14 cellular contexts compared by ENCODE assay signal in the genomic region with DNA sequence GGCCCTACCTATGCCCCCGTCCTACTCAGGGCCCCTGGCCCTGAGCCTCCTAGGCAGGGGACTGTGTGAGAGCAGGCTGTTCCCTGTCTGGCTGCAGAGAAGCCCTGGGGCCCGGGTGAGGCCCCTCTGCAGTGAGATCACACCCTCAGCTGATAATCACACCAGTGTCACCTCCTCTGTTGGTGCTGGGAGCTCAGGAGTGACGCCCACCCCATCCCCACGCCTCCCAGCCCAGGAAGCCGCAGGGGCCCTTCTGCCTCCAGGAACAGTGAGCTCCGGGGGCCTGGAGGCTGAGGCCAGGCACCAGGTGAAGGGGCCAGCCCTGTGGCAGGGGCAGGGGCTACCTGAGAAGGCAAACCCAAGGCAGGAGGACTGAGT. TPM values are rescaled to one million over a fixed set of nuclear protein-coding genes. Genes with fewer than 3 reads are reported as not detected.
DNase-seq lines count a peak whose midpoint lies in the region; ATAC-seq and TF ChIP-seq lines count a peak whose summit lies in the region.
"Had no signal": no experiment of that assay in that cellular context is flagged by ENCODE, and none has a peak within 500 bp of the region (broad histone marks: within the 10 kb centered on the region; RNA-seq: fewer than 3 reads in every experiment).

No MANE protein-coding gene starts in this region.

- H4K91ac ChIP-seq in neuronal stem cell (ENCODE audit: low read depth, low read length, poor library complexity): no peak overlapping the region

- H3K36me3 ChIP-seq in ACC112 (ENCODE audit: insufficient read depth, low read length): no peaks in the 10 kb centered on the region
- H3K36me3 ChIP-seq in neuronal stem cell (replicated peaks in 1 of 2; ENCODE audit: control insufficient read depth in 2 of 2, insufficient read depth in 2 of 2, low read length in 2 of 2): no peaks in the 10 kb centered on the region
- H3K36me3 ChIP-seq in tibial artery: no peaks in the 10 kb centered on the region

- H4K8ac ChIP-seq in neuronal stem cell (ENCODE audit: low read depth, low read length): no peak overlapping the region

- peak overlapping the region; percentile 75 for H3K27ac ChIP-seq in ACC112 (ENCODE audit: low read depth, low read length)
- H3K27ac ChIP-seq in cingulate gyrus (ENCODE audit: low read depth, low read length): peak overlapping the region; percentile 49
- H3K27ac ChIP-seq in neuronal stem cell (replicated peaks; ENCODE audit: low read length): no peak overlapping the region
- H3K27ac ChIP-seq in tibial artery: no peak overlapping the region

- WGBS in neuronal stem cell (ENCODE audit: extremely low coverage in 2 of 2, insufficient read length in 2 of 2, insufficient replicate concordance in 1 of 2), 2 donors: no CpG with 5 or more reads among the region's 6 CpGs

- DNase-seq in HFFc6: no peak
- no peak for DNase-seq in neuronal stem cell (ENCODE audit: low spot score)
- DNase-seq in stimulated activated naive CD8-positive, alpha-beta T cell treated with anti-CD3 and anti-CD28 coated beads, Interleukin-15, Interleukin-2, amounts not matched to agents 100 U/mL and 50 U/mL, for 24 hours: no peak
- DNase-seq in RKO (ENCODE audit: low spot score): no peak
- no peak for DNase-seq in tibial artery
- DNase-seq: C1 segment of cervical spinal cord, KBM-7, NCI-H1092, NCI-H345, SHP77 treated with DMSO at 0.1 percent for 48 hours had no signal

- no peak overlapping the region for H3K14ac ChIP-seq in neuronal stem cell (ENCODE audit: low read length)

- H2AFZ ChIP-seq in ACC112 (ENCODE audit: low read length, unreplicated experiment) (no peak overlapping the region), neuronal stem cell (ENCODE audit: low read length) (no peak overlapping the region)

- no peaks in the 10 kb centered on the region for H3K36me3 Mint-ChIP-seq in HFFc6 (ENCODE audit: low read depth)

- ATAC-seq in stimulated activated naive CD8-positive, alpha-beta T cell treated with anti-CD3 and anti-CD28 coated beads, Interleukin-15, Interleukin-2, amounts not matched to agents 100 U/mL and 50 U/mL, for 24 hours: no peak
- ATAC-seq in HG02973 (IDR thresholded peaks at IDR 0.05; ENCODE audit: unreplicated experiment): no peak
- ATAC-seq: HCT116 had no signal

- H2BK120ac ChIP-seq in neuronal stem cell (ENCODE audit: low read depth, low read length): no peak overlapping the region

- H3K4me1 ChIP-seq in ACC112 (ENCODE audit: control insufficient read depth, insufficient read depth, low read length, unreplicated experiment): peaks cover 36% of the 10 kb centered on the region
- peaks cover 2 to 17% of the 10 kb centered on the region in 2 donors for H3K4me1 ChIP-seq in neuronal stem cell (ENCODE audit: control insufficient read depth in 2 of 2, insufficient read depth in 1 of 2, low read depth in 1 of 2, low read length in 2 of 2)
- peaks cover 0 to 24% (median 4%) of the 10 kb centered on the region in 4 donors for H3K4me1 ChIP-seq in tibial artery

- H3K9me3 Mint-ChIP-seq in HFFc6: no peaks in the 10 kb centered on the region

- no peak overlapping the region for H3K4ac ChIP-seq in neuronal stem cell (ENCODE audit: low read length)

- peaks cover 13% of the 10 kb centered on the region for H3K27me3 Mint-ChIP-seq in HFFc6 (ENCODE audit: insufficient read depth)

- no peak overlapping the region for H2BK5ac ChIP-seq in neuronal stem cell (ENCODE audit: low read length)

- 0 out of 2 replicates have a peak overlapping the region, but pooled peaks have one; percentile 60 for H3K27ac Mint-ChIP-seq in HFFc6

- H3K4me3 Mint-ChIP-seq in HFFc6: no peak overlapping the region; the same call in 1 of the 2 replicates

- no peaks in the 10 kb centered on the region for H3K79me2 ChIP-seq in ACC112 (ENCODE audit: control insufficient read depth, insufficient read depth, low read length, unreplicated experiment)

- no peaks in the 10 kb centered on the region for H3K27me3 ChIP-seq in ACC112 (ENCODE audit: insufficient read depth, low read length)
- H3K27me3 ChIP-seq in neuronal stem cell (ENCODE audit: control insufficient read depth in 3 of 3, insufficient read depth in 3 of 3, low read depth in 1 of 3, low read length in 3 of 3): peaks cover 0 to 24% (median 0%) of the 10 kb centered on the region in 3 experiments
- H3K27me3 ChIP-seq in tibial artery: no peaks in the 10 kb centered on the region

- H2BK15ac ChIP-seq in neuronal stem cell (ENCODE audit: low read length): peak overlapping the region; percentile 77

- H2BK12ac ChIP-seq in neuronal stem cell (ENCODE audit: low read length): no peak overlapping the region

- TF ChIP-seq CTCF in HFFc6 (IDR thresholded peaks at IDR 0.05) (no peak), tibial artery (IDR thresholded peaks at IDR 0.05) (no peak)

- H3K4me2 ChIP-seq in neuronal stem cell (ENCODE audit: insufficient read depth, low read length, poor library complexity, severe bottlenecking): no peak overlapping the region

- H3K4me1 Mint-ChIP-seq in HFFc6 (ENCODE audit: low read depth): peaks cover 30% of the 10 kb centered on the region

- no peak overlapping the region for H2AK5ac ChIP-seq in neuronal stem cell (ENCODE audit: low read depth, low read length)

- peak overlapping the region; percentile 12 for H3K18ac ChIP-seq in neuronal stem cell (ENCODE audit: low read length)

- intact Hi-C loops in tibial artery (cut with DNase I; ENCODE audit: low total_unique reads): loop anchor here (10.0 kb wide), 1 partner anchor 122 kb away; no protein-coding TSS in a partner anchor

- H3K4me3 ChIP-seq in ACC112 (ENCODE audit: low read depth, low read length) (no peak overlapping the region), neuronal stem cell (ENCODE audit: low read length in 2 of 2) (no peak overlapping the region), tibial artery (no peak overlapping the region)

- H3K23ac ChIP-seq in neuronal stem cell (ENCODE audit: low read depth, low read length, poor library complexity): no peak overlapping the region

- no peaks in the 10 kb centered on the region for H3K79me1 ChIP-seq in neuronal stem cell (ENCODE audit: low read depth, low read length)

- no peak overlapping the region for H3K9ac ChIP-seq in neuronal stem cell (ENCODE audit: low read depth, low read length, poor library complexity)

- H3K9me3 ChIP-seq in neuronal stem cell (replicated peaks in 1 of 2; ENCODE audit: control insufficient read depth in 2 of 2, insufficient read depth in 1 of 2, low read depth in 1 of 2, low read length in 2 of 2): no peaks in the 10 kb centered on the region
- no peaks in the 10 kb centered on the region for H3K9me3 ChIP-seq in tibial artery

RNA-seq across cellular contexts. Expression of a gene that starts 20.0 kb away (rescaled TPM):
- total RNA-seq in HFFc6 (2021; fragmentation: NEBNext Ultra II Directional; extraction: Animal tissue kit (Norgen Biotek cat#: 25700)): 1 to 10 TPM in 2 of 6 experiments, under 1 TPM in 4; 0.56 to 2.4 (median 0.67) TPM
- polyA plus RNA-seq in neuronal stem cell (2013, experiment 1 of 2): 2.7 TPM
- 2.7 TPM for polyA plus RNA-seq in neuronal stem cell (2013, experiment 2 of 2)

RNA-seq across cellular contexts. Expression of a gene that starts 42.9 kb away (rescaled TPM):
- total RNA-seq in HFFc6 (2021; fragmentation: NEBNext Ultra II Directional; extraction: Animal tissue kit (Norgen Biotek cat#: 25700)): under 1 TPM in 5 of 6 experiments, not detected in 1; 0.12 to 0.68 (median 0.35) TPM
- 1.5 TPM for polyA plus RNA-seq in neuronal stem cell (2013, experiment 1 of 2)
- 0.83 TPM for polyA plus RNA-seq in neuronal stem cell (2013, experiment 2 of 2)

Comparison
In these comparisons a context has a peak if more than half of its experiments do, and no peak if none do; other contexts are left out.
1. H3K27ac ChIP-seq: peak in ACC112 (single experiment) and cingulate gyrus (single experiment); none in neuronal stem cell (single experiment) and tibial artery (0 of 2).